ENCODE assay signal across 13 cellular contexts in genomic region chr7:108063520-108063933, GRCh38.
DNase-seq lines count a peak whose midpoint lies in the region; ATAC-seq lines count a peak whose summit lies in the region.
"Had no signal": no experiment of that assay in that cellular context is flagged by ENCODE, and none has a peak within 500 bp of the region (broad histone marks: within the 10 kb centered on the region; RNA-seq: fewer than 3 reads in every experiment).

No MANE protein-coding gene starts in this region.

- ATAC-seq in GM18498 (IDR thresholded peaks at IDR 0.05; ENCODE audit: unreplicated experiment) (peak; percentile 84), GM21515 (IDR thresholded peaks at IDR 0.05; ENCODE audit: unreplicated experiment) (peak; percentile 65), left colon (peak; percentile 43), GM21447 (IDR thresholded peaks at IDR 0.05; ENCODE audit: unreplicated experiment) (no peak)
- ATAC-seq: gastroesophageal sphincter, sciatic nerve had no signal

- DNase-seq in HuH-7 (ENCODE audit: low spot score) (peak; percentile 18), left colon (no peak), mucosa of gallbladder (ENCODE audit: low spot score) (no peak), iPS-NIHi7 (ENCODE audit: extremely low spot score) (no peak), NCI-H1436 (lab: John Stamatoyannopoulos, UW) (no peak)
- DNase-seq: activated T-cell treated with anti-CD3 and anti-CD28 coated beads for 4 hours, NCI-H446, SW 1271 had no signal

- intact Hi-C loops in left colon (cut with DNase I, micrococcal nuclease), result no loop called here
